Comparison of ENCODE assay signal across 1 cellular context in genomic region chr3:58526124-58526957, GRCh38.
A peak's percentile ranks its signal among the peaks of the same experiment; 100 is the strongest.
TF ChIP-seq lines count a peak whose summit lies in the region.

No MANE protein-coding gene starts in this region.

TF ChIP-seq in HepG2, 621 proteins besides CTCF, POLR2A, EP300 and RAD21 (continued from another document and continues in another):
- no peak for TF ChIP-seq FIP1L1 (IDR thresholded peaks at IDR 0.05; ENCODE audit: borderline replicate concordance, insufficient read depth, low read depth, low read length)
- peak; percentile 47; the same call in 1 of the 2 replicates for TF ChIP-seq IRF2 (CRISPR knock-in tag; IDR thresholded peaks at IDR 0.05)
- no peak for TF ChIP-seq MXI1 (IDR thresholded peaks at IDR 0.05; ENCODE audit: borderline replicate concordance, low read depth, low read length)
- TF ChIP-seq RFX1 (IDR thresholded peaks at IDR 0.05): no peak
- 0 out of 2 replicates have a peak, but pooled peaks have one; percentile 16 for TF ChIP-seq SOX13 (IDR thresholded peaks at IDR 0.05)
- peak in 1 of 2 experiments; percentile 61; a peak in 2 of 4 replicates for TF ChIP-seq SOX13 (CRISPR knock-in tag; conservative IDR thresholded peaks at IDR 0.05 in 1 of 2, IDR thresholded peaks at IDR 0.05 in 1 of 2)
- no peak for TF ChIP-seq ZNF30 (CRISPR knock-in tag; IDR thresholded peaks at IDR 0.05)
- no peak for TF ChIP-seq ZNF274 (CRISPR knock-in tag; IDR thresholded peaks at IDR 0.05)
- 0 out of 2 replicates have a peak, but pooled peaks have one; percentile 12 for TF ChIP-seq CHD2 (IDR thresholded peaks at IDR 0.05; ENCODE audit: low read depth, low read length)
- TF ChIP-seq, protein P1, sequence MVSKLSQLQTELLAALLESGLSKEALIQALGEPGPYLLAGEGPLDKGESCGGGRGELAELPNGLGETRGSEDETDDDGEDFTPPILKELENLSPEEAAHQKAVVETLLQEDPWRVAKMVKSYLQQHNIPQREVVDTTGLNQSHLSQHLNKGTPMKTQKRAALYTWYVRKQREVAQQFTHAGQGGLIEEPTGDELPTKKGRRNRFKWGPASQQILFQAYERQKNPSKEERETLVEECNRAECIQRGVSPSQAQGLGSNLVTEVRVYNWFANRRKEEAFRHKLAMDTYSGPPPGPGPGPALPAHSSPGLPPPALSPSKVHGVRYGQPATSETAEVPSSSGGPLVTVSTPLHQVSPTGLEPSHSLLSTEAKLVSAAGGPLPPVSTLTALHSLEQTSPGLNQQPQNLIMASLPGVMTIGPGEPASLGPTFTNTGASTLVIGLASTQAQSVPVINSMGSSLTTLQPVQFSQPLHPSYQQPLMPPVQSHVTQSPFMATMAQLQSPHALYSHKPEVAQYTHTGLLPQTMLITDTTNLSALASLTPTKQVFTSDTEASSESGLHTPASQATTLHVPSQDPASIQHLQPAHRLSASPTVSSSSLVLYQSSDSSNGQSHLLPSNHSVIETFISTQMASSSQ (IDR thresholded peaks at IDR 0.05; ENCODE audit: low read depth): no peak
- TF ChIP-seq, protein P1 (CRISPR knock-in tag; IDR thresholded peaks at IDR 0.05; ENCODE audit: borderline replicate concordance): 0 out of 2 replicates have a peak, but pooled peaks have one; percentile 58
- TF ChIP-seq FOSL1 (CRISPR knock-in tag; IDR thresholded peaks at IDR 0.05; ENCODE audit: borderline replicate concordance): peak; percentile 92
- no peak for TF ChIP-seq ZNF503 (CRISPR knock-in tag; IDR thresholded peaks at IDR 0.05)
- TF ChIP-seq ATF5 (CRISPR knock-in tag; IDR thresholded peaks at IDR 0.05; ENCODE audit: low read depth): no peak
- no peak for TF ChIP-seq ZNF615 (CRISPR knock-in tag; IDR thresholded peaks at IDR 0.05; ENCODE audit: borderline replicate concordance)
- TF ChIP-seq ZNF788 (CRISPR knock-in tag; IDR thresholded peaks at IDR 0.05; ENCODE audit: borderline replicate concordance): 0 out of 2 replicates have a peak, but pooled peaks have one; percentile 28
- TF ChIP-seq RFXAP (CRISPR knock-in tag; IDR thresholded peaks at IDR 0.05; ENCODE audit: borderline replicate concordance): no peak
- TF ChIP-seq, protein P2, sequence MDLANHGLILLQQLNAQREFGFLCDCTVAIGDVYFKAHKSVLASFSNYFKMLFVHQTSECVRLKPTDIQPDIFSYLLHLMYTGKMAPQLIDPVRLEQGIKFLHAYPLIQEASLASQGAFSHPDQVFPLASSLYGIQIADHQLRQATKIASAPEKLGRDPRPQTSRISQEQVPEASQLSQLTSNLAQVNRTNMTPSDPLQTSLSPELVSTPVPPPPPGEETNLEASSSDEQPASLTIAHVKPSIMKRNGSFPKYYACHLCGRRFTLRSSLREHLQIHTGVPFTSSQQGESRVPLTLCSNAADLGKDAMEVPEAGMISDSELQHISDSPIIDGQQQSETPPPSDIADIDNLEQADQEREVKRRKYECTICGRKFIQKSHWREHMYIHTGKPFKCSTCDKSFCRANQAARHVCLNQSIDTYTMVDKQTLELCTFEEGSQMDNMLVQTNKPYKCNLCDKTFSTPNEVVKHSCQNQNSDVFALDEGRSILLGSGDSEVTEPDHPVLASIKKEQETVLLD (CRISPR knock-in tag; IDR thresholded peaks at IDR 0.05; ENCODE audit: low read depth): no peak
- peak in 1 of 2 experiments; percentile 54; a peak in 1 of 4 replicates for TF ChIP-seq REST (IDR thresholded peaks at IDR 0.05; ENCODE audit: borderline replicate concordance in 1 of 2, low read depth in 1 of 2, low read length in 2 of 2)
- TF ChIP-seq RBM22 (optimal IDR thresholded peaks at IDR 0.05; ENCODE audit: low read length): peak; percentile 76
- 0 out of 2 replicates have a peak, but pooled peaks have one; percentile 46 for TF ChIP-seq ZNF747 (CRISPR knock-in tag; IDR thresholded peaks at IDR 0.05; ENCODE audit: borderline replicate concordance)
- TF ChIP-seq ZNF605 (CRISPR knock-in tag; IDR thresholded peaks at IDR 0.05): 0 out of 2 replicates have a peak, but pooled peaks have one; percentile 10
- no peak for TF ChIP-seq NONO (IDR thresholded peaks at IDR 0.05)
- no peak for TF ChIP-seq NONO (CRISPR knock-in tag; conservative IDR thresholded peaks at IDR 0.05)
- no peak for TF ChIP-seq CAMTA2 (CRISPR knock-in tag; IDR thresholded peaks at IDR 0.05; ENCODE audit: borderline replicate concordance)
- 0 out of 2 replicates have a peak, but pooled peaks have one; percentile 32 for TF ChIP-seq ZSCAN9 (CRISPR knock-in tag; IDR thresholded peaks at IDR 0.05; ENCODE audit: borderline replicate concordance)
- TF ChIP-seq GABPB1 (CRISPR knock-in tag; IDR thresholded peaks at IDR 0.05): no peak
- peak; percentile 52; the same call in 1 of the 2 replicates for TF ChIP-seq KAT8 (CRISPR knock-in tag; IDR thresholded peaks at IDR 0.05)
- no peak for TF ChIP-seq ZNF501 (CRISPR knock-in tag; IDR thresholded peaks at IDR 0.05)
- no peak for TF ChIP-seq U2AF2 (IDR thresholded peaks at IDR 0.05; ENCODE audit: low read depth, low read length)
- TF ChIP-seq, protein P3, sequence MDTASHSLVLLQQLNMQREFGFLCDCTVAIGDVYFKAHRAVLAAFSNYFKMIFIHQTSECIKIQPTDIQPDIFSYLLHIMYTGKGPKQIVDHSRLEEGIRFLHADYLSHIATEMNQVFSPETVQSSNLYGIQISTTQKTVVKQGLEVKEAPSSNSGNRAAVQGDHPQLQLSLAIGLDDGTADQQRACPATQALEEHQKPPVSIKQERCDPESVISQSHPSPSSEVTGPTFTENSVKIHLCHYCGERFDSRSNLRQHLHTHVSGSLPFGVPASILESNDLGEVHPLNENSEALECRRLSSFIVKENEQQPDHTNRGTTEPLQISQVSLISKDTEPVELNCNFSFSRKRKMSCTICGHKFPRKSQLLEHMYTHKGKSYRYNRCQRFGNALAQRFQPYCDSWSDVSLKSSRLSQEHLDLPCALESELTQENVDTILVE (CRISPR knock-in tag; IDR thresholded peaks at IDR 0.05): 0 out of 2 replicates have a peak, but pooled peaks have one; percentile 43
- TF ChIP-seq KDM5B (CRISPR knock-in tag; IDR thresholded peaks at IDR 0.05; ENCODE audit: borderline replicate concordance): 0 out of 2 replicates have a peak, but pooled peaks have one; percentile 14
- TF ChIP-seq, protein P4, sequence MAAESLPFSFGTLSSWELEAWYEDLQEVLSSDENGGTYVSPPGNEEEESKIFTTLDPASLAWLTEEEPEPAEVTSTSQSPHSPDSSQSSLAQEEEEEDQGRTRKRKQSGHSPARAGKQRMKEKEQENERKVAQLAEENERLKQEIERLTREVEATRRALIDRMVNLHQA (CRISPR knock-in tag; IDR thresholded peaks at IDR 0.05): no peak
- no peak for TF ChIP-seq SP1 (IDR thresholded peaks at IDR 0.05)
- 0 out of 2 replicates have a peak, but pooled peaks have one; percentile 49 for TF ChIP-seq SP1 (CRISPR knock-in tag; IDR thresholded peaks at IDR 0.05)
- 0 out of 2 replicates have a peak, but pooled peaks have one; percentile 61 for TF ChIP-seq NFKBIZ (CRISPR knock-in tag; IDR thresholded peaks at IDR 0.05)
- no peak for TF ChIP-seq ZFP36L1 (CRISPR knock-in tag; IDR thresholded peaks at IDR 0.05)
- TF ChIP-seq IRF9 (CRISPR knock-in tag; IDR thresholded peaks at IDR 0.05; ENCODE audit: borderline replicate concordance): peak; percentile 47; the same call in 1 of the 2 replicates
- 0 out of 2 replicates have a peak, but pooled peaks have one; percentile 44 for TF ChIP-seq MIER3 (CRISPR knock-in tag; IDR thresholded peaks at IDR 0.05; ENCODE audit: borderline replicate concordance)
- peak; percentile 59; the same call in 1 of the 2 replicates for TF ChIP-seq THAP11 (CRISPR knock-in tag; IDR thresholded peaks at IDR 0.05)
- TF ChIP-seq ZFP41 (CRISPR knock-in tag; IDR thresholded peaks at IDR 0.05; ENCODE audit: borderline replicate concordance): no peak
- peak; percentile 52; the same call in 1 of the 2 replicates for TF ChIP-seq FOXA3 (CRISPR knock-in tag; IDR thresholded peaks at IDR 0.05)
- peak; percentile 51; the same call in 1 of the 2 replicates for TF ChIP-seq SP5 (CRISPR knock-in tag; IDR thresholded peaks at IDR 0.05; ENCODE audit: borderline replicate concordance, low read depth)
- no peak for TF ChIP-seq NR3C1 (CRISPR knock-in tag; IDR thresholded peaks at IDR 0.05)
- TF ChIP-seq THYN1 (CRISPR knock-in tag; IDR thresholded peaks at IDR 0.05; ENCODE audit: borderline replicate concordance, low read depth): no peak
- peak; percentile 44; the same call in 1 of the 2 replicates for TF ChIP-seq SPEN (CRISPR knock-in tag; IDR thresholded peaks at IDR 0.05; ENCODE audit: low read depth)
